8 cellular contexts compared by ENCODE assay signal in genomic region chr21:36320421-36321324, GRCh38. TPM values are rescaled to one million over a fixed set of nuclear protein-coding genes. Genes with fewer than 3 reads are reported as not detected.
DNase-seq lines count a peak whose midpoint lies in the region; ATAC-seq and TF ChIP-seq lines count a peak whose summit lies in the region.

No MANE protein-coding gene starts in this region.

- peaks cover 10 to 41% of the 10 kb centered on the region in 2 donors for H3K36me3 Mint-ChIP-seq in CD4-positive, alpha-beta memory T cell
- H3K36me3 Mint-ChIP-seq in neural crest cell (ENCODE audit: low read depth): peaks cover 6% of the 10 kb centered on the region

- H3K4me3 Mint-ChIP-seq in CD4-positive, alpha-beta memory T cell: peak overlapping the region; percentile 90 to 98 (median 96)
- H3K4me3 Mint-ChIP-seq in neural crest cell: peak overlapping the region; percentile 96

- CTCF ChIA-PET in CD4-positive, alpha-beta memory T cell (lab: Charles Lee; ENCODE audit: partially characterized antibody): interaction anchor here (0.8 to 5.5 kb wide), 17 partner anchors 11 to 178 kb away, joined by 3 to 56 read pairs (median 6); no protein-coding TSS in a partner anchor

- H3K4me1 Mint-ChIP-seq in CD4-positive, alpha-beta memory T cell: peaks cover 19 to 50% (median 40%) of the 10 kb centered on the region in 4 donors
- peaks cover 29% of the 10 kb centered on the region for H3K4me1 Mint-ChIP-seq in neural crest cell

- H3K4me3 ChIP-seq in CD4-positive, alpha-beta memory T cell (ENCODE audit: low read length in 2 of 2): peak overlapping the region; percentile 75 to 98

- H3K9me3 Mint-ChIP-seq in CD4-positive, alpha-beta memory T cell: peaks cover 0 to 4% (median 0%) of the 10 kb centered on the region in 8 donors
- H3K9me3 Mint-ChIP-seq in neural crest cell: peaks cover 3% of the 10 kb centered on the region

- no peaks in the 10 kb centered on the region for H3K9me3 ChIP-seq in CD4-positive, alpha-beta memory T cell (ENCODE audit: control insufficient read depth in 1 of 2, low read length in 2 of 2)

- H3K4me1 ChIP-seq in CD4-positive, alpha-beta memory T cell (ENCODE audit: insufficient read depth, low read length): peaks cover 34% of the 10 kb centered on the region

- intact Hi-C loops in CD4-positive, alpha-beta memory T cell (cut with micrococcal nuclease): loop anchor here (1.0 kb wide), 5 partner anchors 10 to 164 kb away; partner anchors contain the start of gene DOP1B

- TF ChIP-seq CTCF in neural crest cell (conservative IDR thresholded peaks at IDR 0.05): no peak

- peaks cover 10% of the 10 kb centered on the region for H3K36me3 ChIP-seq in CD4-positive, alpha-beta memory T cell (ENCODE audit: insufficient read depth, low read length)

- peak overlapping the region; percentile 90 for H3K27ac ChIP-seq in CD4-positive, alpha-beta memory T cell (ENCODE audit: low read depth, low read length)

- H3K27me3 Mint-ChIP-seq in CD4-positive, alpha-beta memory T cell: no peaks in the 10 kb centered on the region
- H3K27me3 Mint-ChIP-seq in neural crest cell (ENCODE audit: low read depth): peaks cover 6% of the 10 kb centered on the region

- DNase-seq in CD4-positive, alpha-beta memory T cell: peak in 3 of 5 donors; percentile 39 to 72 (median 45)
- peak; percentile 47 for DNase-seq in NCI-H446 treated with DMSO at 0.1 percent for 48 hours (lab: John Stamatoyannopoulos, UW)
- DNase-seq in activated T-cell treated with anti-CD3 and anti-CD28 coated beads, Interleukin-2, amount 50 U/mL, for 48 hours: peak; percentile 83 to 87
- peak; percentile 51 for DNase-seq in foreskin melanocyte
- peak; percentile 64 for DNase-seq in neural crest cell (ENCODE audit: low read depth, low spot score)

- H3K27me3 ChIP-seq in CD4-positive, alpha-beta memory T cell (ENCODE audit: insufficient read depth, low read length): no peaks in the 10 kb centered on the region

- POLR2A ChIA-PET in CD4-positive, alpha-beta memory T cell (lab: Charles Lee; ENCODE audit: partially characterized antibody): interaction anchor here (0.6 to 5.6 kb wide), 29 partner anchors 9 to 261 kb away, joined by 3 to 279 read pairs (median 9); partner anchors contain the start of genes CBR1, CBR3, CHAF1B and DOP1B

- peak overlapping the region; percentile 89 to 99 (median 96) for H3K27ac Mint-ChIP-seq in CD4-positive, alpha-beta memory T cell
- peak overlapping the region; percentile 58 for H3K27ac Mint-ChIP-seq in neural crest cell (ENCODE audit: unreplicated experiment)

- ATAC-seq in GM18870 (IDR thresholded peaks at IDR 0.05; ENCODE audit: unreplicated experiment) (peak; percentile 31), HG03159 (IDR thresholded peaks at IDR 0.05; ENCODE audit: unreplicated experiment) (peak; percentile 44), GM21423 (IDR thresholded peaks at IDR 0.05; ENCODE audit: unreplicated experiment) (no peak)

RNA-seq across cellular contexts. Expression of gene MORC3, which starts 0.7 kb away (rescaled TPM):
- 100 to 1,000 TPM; 105 to 108 TPM for total RNA-seq in CD4-positive, alpha-beta memory T cell
- 10 to 100 TPM; 31.8 to 45.0 TPM for polyA plus RNA-seq in CD4-positive, alpha-beta memory T cell
- 24.5 and 26.1 TPM in 2 replicates for total RNA-seq in neural crest cell
